Comparison of ENCODE assay signal across 30 cellular contexts in genomic region chr15:41354371-41354770, GRCh38. TPM values are rescaled to one million over a fixed set of nuclear protein-coding genes. Genes with fewer than 3 reads are reported as not detected.
"Had no signal": no experiment of that assay in that cellular context is flagged by ENCODE, and none has a peak within 500 bp of the region (broad histone marks: within the 10 kb centered on the region; RNA-seq: fewer than 3 reads in every experiment).

No MANE protein-coding gene starts in this region.

- H3K27ac Mint-ChIP-seq: stimulated activated effector memory CD8-positive, alpha-beta T cell treated with anti-CD3 and anti-CD28 coated beads, Interleukin-12 subunit alpha, Interleukin-12 subunit beta, amount 100 ng/mL, for 72 hours; stimulated activated memory B cell treated with anti-CD40 and anti-IgM and Interleukin-4, amounts not matched to agents 10 μg/mL and 1 μg/mL and 100 μg/mL, for 72 hours; stimulated activated naive B cell treated with anti-CD40 and anti-IgM and Interleukin-4, amounts not matched to agents 10 μg/mL and 1 μg/mL and 100 μg/mL, for 72 hours; stimulated activated naive CD8-positive, alpha-beta T cell treated with anti-CD3 and anti-CD28 coated beads, Interleukin-15, amount 100 ng/mL, for 72 hours; stimulated activated naive CD8-positive, alpha-beta T cell treated with anti-CD3 and anti-CD28 coated beads, Interleukin-15, Interleukin-2, amounts not matched to agents 100 ng/mL and 50 ng/mL, for 24 hours; type B pancreatic cell had no signal

- ATAC-seq: stimulated activated effector memory CD8-positive, alpha-beta T cell treated with anti-CD3 and anti-CD28 coated beads, Interleukin-12 subunit alpha, Interleukin-12 subunit beta, amount 100 ng/mL, for 72 hours; stimulated activated memory B cell treated with anti-CD40 and anti-IgM and Interleukin-4, amounts not matched to agents 10 μg/mL and 1 μg/mL and 100 μg/mL, for 72 hours; stimulated activated naive B cell treated with anti-CD40 and anti-IgM and Interleukin-4, amounts not matched to agents 10 μg/mL and 1 μg/mL and 100 μg/mL, for 72 hours; stimulated activated naive CD8-positive, alpha-beta T cell treated with anti-CD3 and anti-CD28 coated beads, Interleukin-15, amount 100 ng/mL, for 72 hours; stimulated activated naive CD8-positive, alpha-beta T cell treated with anti-CD3 and anti-CD28 coated beads, Interleukin-15, Interleukin-2, amounts not matched to agents 100 U/mL and 50 U/mL, for 24 hours; upper lobe of right lung had no signal

- FAIRE-seq: urothelium cell line had no signal

- H3K4me1 ChIP-seq: suprapubic skin, testis, thyroid gland, tibial artery, tibial nerve, transverse colon, upper lobe of left lung, upper lobe of right lung, uterus, vagina had no signal

- H3K27ac ChIP-seq: stomach, suprapubic skin, testis, thoracic aorta, thyroid gland, tibial artery, tibial nerve, transverse colon, upper lobe of left lung, upper lobe of right lung, uterus, vagina had no signal

- H3K4me3 Mint-ChIP-seq: stimulated activated effector memory CD8-positive, alpha-beta T cell treated with anti-CD3 and anti-CD28 coated beads, Interleukin-12 subunit alpha, Interleukin-12 subunit beta, amount 100 ng/mL, for 72 hours; stimulated activated memory B cell treated with anti-CD40 and anti-IgM and Interleukin-4, amounts not matched to agents 10 μg/mL and 1 μg/mL and 100 μg/mL, for 72 hours; stimulated activated naive B cell treated with anti-CD40 and anti-IgM and Interleukin-4, amounts not matched to agents 10 μg/mL and 1 μg/mL and 100 μg/mL, for 72 hours; stimulated activated naive CD8-positive, alpha-beta T cell treated with anti-CD3 and anti-CD28 coated beads, Interleukin-15, amount 100 ng/mL, for 72 hours; stimulated activated naive CD8-positive, alpha-beta T cell treated with anti-CD3 and anti-CD28 coated beads, Interleukin-15, Interleukin-2, amounts not matched to agents 100 ng/mL and 50 ng/mL, for 24 hours; type B pancreatic cell had no signal

- H3K9me3 Mint-ChIP-seq: stimulated activated effector memory CD8-positive, alpha-beta T cell treated with anti-CD3 and anti-CD28 coated beads, Interleukin-12 subunit alpha, Interleukin-12 subunit beta, amount 100 ng/mL, for 72 hours; stimulated activated memory B cell treated with anti-CD40 and anti-IgM and Interleukin-4, amounts not matched to agents 10 μg/mL and 1 μg/mL and 100 μg/mL, for 72 hours; stimulated activated naive B cell treated with anti-CD40 and anti-IgM and Interleukin-4, amounts not matched to agents 10 μg/mL and 1 μg/mL and 100 μg/mL, for 72 hours; stimulated activated naive CD8-positive, alpha-beta T cell treated with anti-CD3 and anti-CD28 coated beads, Interleukin-15, amount 100 ng/mL, for 72 hours; stimulated activated naive CD8-positive, alpha-beta T cell treated with anti-CD3 and anti-CD28 coated beads, Interleukin-15, Interleukin-2, amounts not matched to agents 100 ng/mL and 50 ng/mL, for 24 hours; type B pancreatic cell had no signal

- H3K9me3 ChIP-seq: stomach, suprapubic skin, testis, thoracic aorta, thyroid gland, tibial artery, tibial nerve, transverse colon, upper lobe of left lung, upper lobe of right lung, uterus, vagina had no signal

- H3K36me3 ChIP-seq: suprapubic skin, thoracic aorta, thyroid gland, tibial artery, tibial nerve, transverse colon, upper lobe of left lung, upper lobe of right lung, uterus, vagina had no signal

- H3K27me3 Mint-ChIP-seq: stimulated activated memory B cell treated with anti-CD40 and anti-IgM and Interleukin-4, amounts not matched to agents 10 μg/mL and 1 μg/mL and 100 μg/mL, for 72 hours; stimulated activated naive B cell treated with anti-CD40 and anti-IgM and Interleukin-4, amounts not matched to agents 10 μg/mL and 1 μg/mL and 100 μg/mL, for 72 hours; stimulated activated naive CD8-positive, alpha-beta T cell treated with anti-CD3 and anti-CD28 coated beads, Interleukin-15, amount 100 ng/mL, for 72 hours; stimulated activated naive CD8-positive, alpha-beta T cell treated with anti-CD3 and anti-CD28 coated beads, Interleukin-15, Interleukin-2, amounts not matched to agents 100 ng/mL and 50 ng/mL, for 24 hours; type B pancreatic cell had no signal

- H3K4me1 Mint-ChIP-seq: stimulated activated effector memory CD8-positive, alpha-beta T cell treated with anti-CD3 and anti-CD28 coated beads, Interleukin-12 subunit alpha, Interleukin-12 subunit beta, amount 100 ng/mL, for 72 hours; stimulated activated memory B cell treated with anti-CD40 and anti-IgM and Interleukin-4, amounts not matched to agents 10 μg/mL and 1 μg/mL and 100 μg/mL, for 72 hours; stimulated activated naive B cell treated with anti-CD40 and anti-IgM and Interleukin-4, amounts not matched to agents 10 μg/mL and 1 μg/mL and 100 μg/mL, for 72 hours; stimulated activated naive CD8-positive, alpha-beta T cell treated with anti-CD3 and anti-CD28 coated beads, Interleukin-15, amount 100 ng/mL, for 72 hours had no signal

- DNase-seq: stimulated activated CD4-positive, alpha-beta T cell treated with anti-CD3 and anti-CD28 coated beads, Interleukin-2, amount 100 ng/mL, for 48 hours; stimulated activated CD4-positive, alpha-beta T cell treated with anti-CD3 and anti-CD28 coated beads, Interleukin-4, amount 100 ng/mL, for 1 hour; stimulated activated CD4-positive, alpha-beta T cell treated with anti-CD3 and anti-CD28 coated beads, Interleukin-4, amount 100 ng/mL, for 24 hours; stimulated activated CD4-positive, alpha-beta T cell treated with anti-CD3 and anti-CD28 coated beads, Interleukin-4, amount 100 ng/mL, for 4 hours; stimulated activated CD8-positive, alpha-beta memory T cell treated with anti-CD3 and anti-CD28 coated beads, Interleukin-4, amount 100 ng/mL, for 48 hours; stimulated activated naive B cell treated with anti-CD40 and anti-IgM and Interleukin-4, amounts not matched to agents 10 μg/mL and 1 μg/mL and 100 μg/mL, for 72 hours; stimulated activated naive CD4-positive, alpha-beta T cell; stimulated activated naive CD4-positive, alpha-beta T cell treated with Interleukin-2 at 50 U/mL for 16 hours; stimulated activated naive CD8-positive, alpha-beta T cell treated with anti-CD3 and anti-CD28 coated beads, Interleukin-15, amount 100 ng/mL, for 72 hours; stimulated activated naive CD8-positive, alpha-beta T cell treated with anti-CD3 and anti-CD28 coated beads, Interleukin-15, Interleukin-2, amounts not matched to agents 100 U/mL and 50 U/mL, for 24 hours; stomach; substantia nigra; testis; thyroid gland; tibial artery; transverse colon; trophoblast cell; upper lobe of left lung; upper lobe of right lung; uterus had no signal

- H3K27me3 ChIP-seq: stomach, suprapubic skin, testis, thyroid gland, tibial artery, tibial nerve, transverse colon, upper lobe of left lung, upper lobe of right lung, uterus, vagina had no signal

- H3K4me3 ChIP-seq: stomach, suprapubic skin, testis, thoracic aorta, thyroid gland, tibial artery, tibial nerve, transverse colon, upper lobe of left lung, upper lobe of right lung, uterus, vagina had no signal

RNA-seq across cellular contexts. Expression of gene OIP5, which starts 22.0 kb away (rescaled TPM):
- total RNA-seq: thoracic aorta, ureter, vagina had no signal
